9 cellular contexts compared by ENCODE assay signal in genomic region chrX:53716328-53717088, GRCh38. TPM values are rescaled to one million over a fixed set of nuclear protein-coding genes. Genes with fewer than 3 reads are reported as not detected.
DNase-seq lines count a peak whose midpoint lies in the region; ATAC-seq, FAIRE-seq and TF ChIP-seq lines count a peak whose summit lies in the region.
"Had no signal": no experiment of that assay in that cellular context is flagged by ENCODE, and none has a peak within 500 bp of the region (broad histone marks: within the 10 kb centered on the region; RNA-seq: fewer than 3 reads in every experiment).

No MANE protein-coding gene starts in this region.

- in situ Hi-C loops in SK-MEL-5 (cut with HindIII; ENCODE audit: low pct_unique_long_range_greater_than_20kb, low sequenced_read_pairs): no loop called here
- in situ Hi-C loops in K562 (cut with MboI): no loop called here
- in situ Hi-C loops in transverse colon (cut with MboI; ENCODE audit: low pct_ligation_motif_present in 1 of 4, low pct_unique_long_range_greater_than_20kb in 1 of 4, low sequenced_read_pairs in 3 of 4): loop anchor here in 1 of 4 donors (25.0 kb wide), 1 partner anchor 121 kb away; no protein-coding TSS in a partner anchor

- H3K9me3 ChIP-seq in K562 (replicated peaks; ENCODE audit: control insufficient read depth, insufficient read depth, low read depth, low read length): no peaks in the 10 kb centered on the region
- H3K9me3 ChIP-seq in transverse colon: no peaks in the 10 kb centered on the region

- no TSS peak for BruUV-seq in K562 (replicated peaks; lab: Mats Ljungman, UMichigan)

- H4K20me1 ChIP-seq in K562 (replicated peaks; ENCODE audit: control insufficient read depth, insufficient read depth, low read length): no peaks in the 10 kb centered on the region

- H3K79me2 ChIP-seq in K562 (ENCODE audit: control insufficient read depth, insufficient read depth, low read length): no peaks in the 10 kb centered on the region

- peak; percentile 8 for DNase-seq in DMS153 (lab: John Stamatoyannopoulos, UW)
- DNase-seq in DMS153 treated with DMSO at 0.1 percent for 48 hours (lab: John Stamatoyannopoulos, UW; ENCODE audit: unreplicated experiment): no peak
- DNase-seq in SK-MEL-5 (ENCODE audit: low read depth, low spot score): peak; percentile 19
- DNase-seq in K562 (ENCODE audit: extremely low read depth in 1 of 4, low spot score in 3 of 4): no peak
- peak; percentile 15 for DNase-seq in transverse colon
- DNase-seq in frontal cortex (ENCODE audit: low spot score in 2 of 2): no peak
- no peak for DNase-seq in NCI-H524 treated with DMSO at 0.1 percent for 48 hours (lab: John Stamatoyannopoulos, UW)
- no peak for DNase-seq in DMS 273 treated with DMSO at 0.1 percent for 48 hours (lab: John Stamatoyannopoulos, UW)

- no peak for TF ChIP-seq CTCF in K562 (IDR thresholded peaks at IDR 0.05 in 2 of 3, conservative IDR thresholded peaks at IDR 0.05 in 1 of 3; ENCODE audit: insufficient read depth in 2 of 3, low read depth in 1 of 3, low read length in 3 of 3)
- no peak for TF ChIP-seq CTCF in transverse colon (IDR thresholded peaks at IDR 0.05)

- intact Hi-C loops in K562 (cut with micrococcal nuclease): no loop called here
- intact Hi-C loops in transverse colon (cut with DNase I; ENCODE audit: low total_unique reads): no loop called here

- CTCF ChIA-PET in K562 (lab: Yijun Ruan, JAX; ENCODE audit: low intra/inter-chr PET ratio): no interaction called here

- 20% methylated on average over 4 of the region's 4 CpGs for WGBS in K562 (ENCODE audit: insufficient coverage, low coverage, missing lambda C conversion rate)
- 82% methylated on average over 4 of the region's 4 CpGs; no CpG with 5 or more reads in 1 of the 2 donors for whole genome bisulfite sequencing in transverse colon (ENCODE audit: low coverage in 1 of 2), 2 donors

- H3K4me1 ChIP-seq in K562 (replicated peaks in 1 of 2; ENCODE audit: control insufficient read depth in 2 of 2, insufficient read depth in 2 of 2, low read length in 2 of 2) (peaks cover 0 to 10% of the 10 kb centered on the region in 2 experiments; a peak in 2 of 5 replicates), transverse colon (no peaks in the 10 kb centered on the region)

- no peak overlapping the region for H3K4me2 ChIP-seq in K562 (ENCODE audit: insufficient read depth, low read length)

- POLR2A ChIA-PET in K562 (lab: Yijun Ruan, JAX): no interaction called here

- H3K4me3 ChIP-seq in K562: no peak overlapping the region
- H3K4me3 ChIP-seq in transverse colon: no peak overlapping the region

- no peak for TF ChIP-seq EP300 in K562 (IDR thresholded peaks at IDR 0.05; ENCODE audit: low read length)
- no peak for TF ChIP-seq EP300 in transverse colon (IDR thresholded peaks at IDR 0.05; ENCODE audit: low read depth)

- H3K27me3 ChIP-seq in K562 (ENCODE audit: control insufficient read depth in 2 of 2, insufficient read depth in 2 of 2, low read length in 2 of 2): no peaks in the 10 kb centered on the region
- no peaks in the 10 kb centered on the region for H3K27me3 ChIP-seq in transverse colon

- no peak overlapping the region for H3K9ac ChIP-seq in K562 (ENCODE audit: insufficient read depth in 1 of 2, low read depth in 2 of 2, low read length in 2 of 2)

- TF ChIP-seq RAD21 in K562 (CRISPR knock-in tag; conservative IDR thresholded peaks at IDR 0.05 in 1 of 2, IDR thresholded peaks at IDR 0.05 in 1 of 2): no peak

- H3K36me3 ChIP-seq in K562 (ENCODE audit: control insufficient read depth, insufficient read depth, low read length): no peaks in the 10 kb centered on the region
- no peaks in the 10 kb centered on the region for H3K36me3 ChIP-seq in transverse colon

- no peak overlapping the region for H3K27ac ChIP-seq in K562 (ENCODE audit: extremely low read depth, low read depth, low read length)
- H3K27ac ChIP-seq in transverse colon: no peak overlapping the region
- H3K27ac ChIP-seq: 22Rv1 had no signal

- FAIRE-seq in K562 (lab: Jason Lieb, UNC): no peak
- no peak for FAIRE-seq in frontal cortex (lab: Jason Lieb, UNC)

- ATAC-seq in K562: no peak

- TF ChIP-seq POLR2A in K562 (conservative IDR thresholded peaks at IDR 0.05) (no peak), transverse colon (IDR thresholded peaks at IDR 0.05) (no peak)

- no peaks in the 10 kb centered on the region for H3K9me1 ChIP-seq in K562 (ENCODE audit: control insufficient read depth, insufficient read depth, low read length)

- H2AFZ ChIP-seq in K562 (ENCODE audit: low read depth, low read length): no peak overlapping the region

TF ChIP-seq in K562, 482 proteins besides CTCF, POLR2A, EP300 and RAD21:
- TF ChIP-seq TEAD1 (CRISPR knock-in tag; IDR thresholded peaks at IDR 0.05) (no peak), ZKSCAN8 (CRISPR knock-in tag; IDR thresholded peaks at IDR 0.05) (no peak), HNRNPK (IDR thresholded peaks at IDR 0.05; ENCODE audit: low read depth, low read length, poor library complexity, severe bottlenecking) (no peak), CCAR2 (IDR thresholded peaks at IDR 0.05; ENCODE audit: low read depth, low read length) (no peak), ZFP91 (CRISPR knock-in tag; IDR thresholded peaks at IDR 0.05) (no peak), ETV1 (tag; conservative IDR thresholded peaks at IDR 0.05; ENCODE audit: low read depth) (0 out of 2 replicates have a peak, but pooled peaks have one; percentile 45), BRCA1 (IDR thresholded peaks at IDR 0.05) (no peak), BRCA1 (CRISPR knock-in tag; IDR thresholded peaks at IDR 0.05) (no peak), ZBTB12 (CRISPR knock-in tag; IDR thresholded peaks at IDR 0.05) (no peak), MEIS2 (IDR thresholded peaks at IDR 0.05; ENCODE audit: partially characterized antibody) (peak; percentile 17), KLF1 (tag; IDR thresholded peaks at IDR 0.05) (no peak), TCF7 (IDR thresholded peaks at IDR 0.05; ENCODE audit: borderline replicate concordance) (no peak), RBM34 (IDR thresholded peaks at IDR 0.05; ENCODE audit: borderline replicate concordance, insufficient read depth, low read length) (no peak), CBX3 (IDR thresholded peaks at IDR 0.05; ENCODE audit: borderline replicate concordance in 1 of 2, low read length in 2 of 2) (no peak), ZNF583 (CRISPR knock-in tag; IDR thresholded peaks at IDR 0.05) (no peak), FOXJ2 (tag; IDR thresholded peaks at IDR 0.05) (no peak), ZNF232 (CRISPR knock-in tag; IDR thresholded peaks at IDR 0.05) (no peak), ETV6 (IDR thresholded peaks at IDR 0.05; ENCODE audit: borderline replicate concordance in 1 of 2, low read depth in 2 of 2, low read length in 1 of 2) (no peak), ETV6 (CRISPR knock-in tag; IDR thresholded peaks at IDR 0.05; ENCODE audit: borderline replicate concordance) (no peak), GABPA (tag; conservative IDR thresholded peaks at IDR 0.05; ENCODE audit: low read depth) (peak; percentile 54), KLF16 (IDR thresholded peaks at IDR 0.05) (no peak)

RNA-seq across cellular contexts. Expression of gene HUWE1, which starts 30.0 kb away (rescaled TPM):
- 46.1 and 60.9 TPM in 2 replicates for total RNA-seq in SK-MEL-5 (2014; rRNA removed; shearing (Covaris generic))
- polyA plus RNA-seq in SK-MEL-5 (2015; cell fraction: cytosol; rRNA removed): 67.5 and 95.3 TPM in 2 replicates
- 153 and 163 TPM in 2 replicates for polyA plus RNA-seq in SK-MEL-5 (2015; cell fraction: nucleus; rRNA removed)
- 349 and 493 TPM in 2 replicates for total RNA-seq in K562 (2011; cell fraction: chromatin; rRNA removed; ENCODE audit: low replicate concordance)
- 186 and 207 TPM in 2 replicates for total RNA-seq in K562 (2011; cell fraction: nucleolus; rRNA removed)
- 242 and 280 TPM in 2 replicates for total RNA-seq in K562 (2011; cell fraction: nucleoplasm; rRNA removed)
- total RNA-seq in K562 (2014; rRNA removed) (65.1 and 72.3 TPM in 2 replicates), K562 (2014; rRNA removed; fragmentation: Illumina TruSeq; extraction: Trizol) (68.0 and 74.6 TPM in 2 replicates), K562 (2015; rRNA removed; fragmentation: Illumina TruSeq; extraction: Trizol) (60.8 and 66.7 TPM in 2 replicates), K562 (2021) (198 and 204 TPM in 2 replicates), transverse colon (100 to 1,000 TPM in 1 of 4 donors, 10 to 100 TPM in 3; 65.1 to 104 (median 84.7) TPM), frontal cortex (83.2 TPM)
- polyA plus RNA-seq in K562 (2011; rRNA removed) (73.9 and 86.3 TPM in 2 replicates), K562 (2014; fragmentation: Illumina TruSeq; extraction: Trizol) (93.4 and 104 TPM in 2 replicates), K562 (2014; fragmentation: Nextera tagmentation; extraction: Ambion mirVana) (10 to 100 TPM; 23.9 to 24.8 TPM), K562 (2014; rRNA removed) (59.1 and 61.8 TPM in 2 replicates)
- polyA plus RNA-seq in K562 (2011; cell fraction: cytosol; rRNA removed): 62.6 and 71.5 TPM in 2 replicates
- polyA plus RNA-seq in K562 (2011; cell fraction: nucleus; rRNA removed): 185 and 198 TPM in 2 replicates
- 70.1 and 84.1 TPM in 2 replicates for polyA plus RNA-seq in K562 (2012)
- 332 and 410 TPM in 2 replicates for polyA minus RNA-seq in K562 (2011; rRNA and poly(A)+ RNA removed)
- polyA minus RNA-seq in K562 (2011; cell fraction: cytosol; rRNA and poly(A)+ RNA removed): 177 and 245 TPM in 2 replicates
- polyA minus RNA-seq in K562 (2011; cell fraction: nucleus; rRNA and poly(A)+ RNA removed): 94.5 and 141 TPM in 2 replicates

Comparison
In these comparisons a context has a peak if more than half of its experiments do, and no peak if none do; other contexts are left out.
1. DNase-seq: peak in DMS153 (single experiment), SK-MEL-5 (single experiment) and transverse colon (single experiment); none in DMS153 treated with DMSO at 0.1 percent for 48 hours (single experiment), K562 (0 of 4), frontal cortex (0 of 2), NCI-H524 treated with DMSO at 0.1 percent for 48 hours (single experiment) and DMS 273 treated with DMSO at 0.1 percent for 48 hours (single experiment).